ENCODE assay signal across 8 cellular contexts in the genomic region with DNA sequence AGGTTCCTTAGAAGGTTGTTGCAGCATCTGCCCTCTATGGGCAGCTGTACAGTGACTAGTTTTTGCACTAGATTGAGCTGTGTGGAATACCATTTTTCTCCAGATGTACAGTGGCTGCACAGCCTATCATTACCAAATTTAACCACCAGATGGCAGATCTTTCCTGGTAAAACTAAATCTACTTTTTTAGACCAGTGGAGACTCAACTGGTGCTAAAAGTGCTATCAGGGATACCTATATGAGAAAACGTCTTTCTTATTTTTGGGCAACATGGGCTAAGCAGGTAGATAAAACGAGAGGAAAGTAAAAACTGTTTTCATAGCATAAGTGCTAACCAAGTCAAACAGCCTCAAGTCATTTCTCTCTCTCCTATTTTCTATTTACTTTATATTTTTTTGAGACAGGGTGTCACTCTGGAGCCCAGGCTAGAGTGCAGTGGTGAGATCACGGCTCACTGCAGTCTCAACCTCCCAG. TPM values are rescaled to one million over a fixed set of nuclear protein-coding genes. Genes with fewer than 3 reads are reported as not detected.
A peak's percentile ranks its signal among the peaks of the same experiment; 100 is the strongest.
DNase-seq lines count a peak whose midpoint lies in the region; ATAC-seq and TF ChIP-seq lines count a peak whose summit lies in the region.

No MANE protein-coding gene starts in this region.

- no peak overlapping the region for H3K4me3 Mint-ChIP-seq in stimulated activated memory B cell treated with anti-CD40 and anti-IgM and Interleukin-4, amounts not matched to agents 10 μg/mL and 1 μg/mL and 100 μg/mL, for 72 hours
- no peak overlapping the region for H3K4me3 Mint-ChIP-seq in activated T-helper 1 cell treated with anti-CD3 and anti-CD28 coated beads, Interleukin-12 subunit alpha, Interleukin-12 subunit beta, Interleukin-2, Interleukin-4 antibody, amounts not matched to agents 30 ng/mL and 10 ng/mL and 1 ng/mL, durations not matched to agents 14 hours and 24 hours and 36 hours

- peak; percentile 60 for ATAC-seq in GM19025 (IDR thresholded peaks at IDR 0.05; ENCODE audit: low read depth, unreplicated experiment)
- ATAC-seq in HG03432 (IDR thresholded peaks at IDR 0.05; ENCODE audit: unreplicated experiment), result peak; percentile 81
- peak; percentile 71 for ATAC-seq in stimulated activated memory B cell treated with anti-CD40 and anti-IgM and Interleukin-4, amounts not matched to agents 10 μg/mL and 1 μg/mL and 100 μg/mL, for 72 hours

- intact Hi-C loops in activated T-helper 1 cell treated with anti-CD3 and anti-CD28 coated beads, Interleukin-12 subunit alpha, Interleukin-12 subunit beta, Interleukin-2, Interleukin-4 antibody, amounts not matched to agents 30 ng/mL and 10 ng/mL and 1 ng/mL, durations not matched to agents 14 hours and 24 hours and 36 hours (cut with micrococcal nuclease), result loop anchor here (1.0 kb wide), 3 partner anchors 400 to 1085 kb away; no protein-coding TSS in a partner anchor

- H3K36me3 Mint-ChIP-seq in stimulated activated memory B cell treated with anti-CD40 and anti-IgM and Interleukin-4, amounts not matched to agents 10 μg/mL and 1 μg/mL and 100 μg/mL, for 72 hours, result no peaks in the 10 kb centered on the region
- H3K36me3 Mint-ChIP-seq in activated T-helper 1 cell treated with anti-CD3 and anti-CD28 coated beads, Interleukin-12 subunit alpha, Interleukin-12 subunit beta, Interleukin-2, Interleukin-4 antibody, amounts not matched to agents 30 ng/mL and 10 ng/mL and 1 ng/mL, durations not matched to agents 14 hours and 24 hours and 36 hours (ENCODE audit: low read depth), result no peaks in the 10 kb centered on the region

- H3K9me3 Mint-ChIP-seq in stimulated activated memory B cell treated with anti-CD40 and anti-IgM and Interleukin-4, amounts not matched to agents 10 μg/mL and 1 μg/mL and 100 μg/mL, for 72 hours, result no peaks in the 10 kb centered on the region
- no peaks in the 10 kb centered on the region for H3K9me3 Mint-ChIP-seq in activated T-helper 1 cell treated with anti-CD3 and anti-CD28 coated beads, Interleukin-12 subunit alpha, Interleukin-12 subunit beta, Interleukin-2, Interleukin-4 antibody, amounts not matched to agents 30 ng/mL and 10 ng/mL and 1 ng/mL, durations not matched to agents 14 hours and 24 hours and 36 hours

- no peak overlapping the region for H3K27ac Mint-ChIP-seq in stimulated activated memory B cell treated with anti-CD40 and anti-IgM and Interleukin-4, amounts not matched to agents 10 μg/mL and 1 μg/mL and 100 μg/mL, for 72 hours
- no peak overlapping the region for H3K27ac Mint-ChIP-seq in activated T-helper 1 cell treated with anti-CD3 and anti-CD28 coated beads, Interleukin-12 subunit alpha, Interleukin-12 subunit beta, Interleukin-2, Interleukin-4 antibody, amounts not matched to agents 30 ng/mL and 10 ng/mL and 1 ng/mL, durations not matched to agents 14 hours and 24 hours and 36 hours

- DNase-seq in COLO668 (lab: John Stamatoyannopoulos, UW; ENCODE audit: unreplicated experiment), result peak; percentile 1
- peak; percentile 49 for DNase-seq in NCI-H524 treated with DMSO at 0.1 percent for 48 hours (lab: John Stamatoyannopoulos, UW)
- peak; percentile 71 for DNase-seq in astrocyte of the cerebellum (ENCODE audit: low read depth)
- peak; percentile 37 for DNase-seq in iPS-NIHi11 (ENCODE audit: low spot score)
- no peak for DNase-seq in activated T-helper 1 cell treated with anti-CD3 and anti-CD28 coated beads, Interleukin-12 subunit alpha, Interleukin-12 subunit beta, Interleukin-2, Interleukin-4 antibody, amounts not matched to agents 30 ng/mL and 10 ng/mL and 1 ng/mL, durations not matched to agents 14 hours and 24 hours and 36 hours (ENCODE audit: low spot score)

- peak; percentile 82 for TF ChIP-seq CTCF in astrocyte of the cerebellum (IDR thresholded peaks at IDR 0.05; ENCODE audit: low read depth, low read length, missing control alignments)

- no peaks in the 10 kb centered on the region for H3K27me3 Mint-ChIP-seq in stimulated activated memory B cell treated with anti-CD40 and anti-IgM and Interleukin-4, amounts not matched to agents 10 μg/mL and 1 μg/mL and 100 μg/mL, for 72 hours
- peaks cover 3% of the 10 kb centered on the region for H3K27me3 Mint-ChIP-seq in activated T-helper 1 cell treated with anti-CD3 and anti-CD28 coated beads, Interleukin-12 subunit alpha, Interleukin-12 subunit beta, Interleukin-2, Interleukin-4 antibody, amounts not matched to agents 30 ng/mL and 10 ng/mL and 1 ng/mL, durations not matched to agents 14 hours and 24 hours and 36 hours (ENCODE audit: insufficient read depth)

- no peak overlapping the region for H3K4me3 ChIP-seq in astrocyte of the cerebellum (ENCODE audit: low read depth, low read length)

- no peaks in the 10 kb centered on the region for H3K4me1 Mint-ChIP-seq in stimulated activated memory B cell treated with anti-CD40 and anti-IgM and Interleukin-4, amounts not matched to agents 10 μg/mL and 1 μg/mL and 100 μg/mL, for 72 hours
- H3K4me1 Mint-ChIP-seq in activated T-helper 1 cell treated with anti-CD3 and anti-CD28 coated beads, Interleukin-12 subunit alpha, Interleukin-12 subunit beta, Interleukin-2, Interleukin-4 antibody, amounts not matched to agents 30 ng/mL and 10 ng/mL and 1 ng/mL, durations not matched to agents 14 hours and 24 hours and 36 hours (ENCODE audit: low read depth), result no peaks in the 10 kb centered on the region

- in situ Hi-C loops in astrocyte of the cerebellum (cut with HindIII; ENCODE audit: low sequenced_read_pairs), result no loop called here

RNA-seq across cellular contexts. Expression of a gene that starts 21.2 kb away (rescaled TPM):
- total RNA-seq in activated T-helper 1 cell treated with anti-CD3 and anti-CD28 coated beads, Interleukin-12 subunit alpha, Interleukin-12 subunit beta, Interleukin-2, Interleukin-4 antibody, amounts not matched to agents 30 ng/mL and 10 ng/mL and 1 ng/mL, durations not matched to agents 14 hours and 24 hours and 36 hours, result not detected in 2 replicates

RNA-seq across cellular contexts. Expression of a gene that starts 55.1 kb away (rescaled TPM):
- not detected in 2 replicates for total RNA-seq in activated T-helper 1 cell treated with anti-CD3 and anti-CD28 coated beads, Interleukin-12 subunit alpha, Interleukin-12 subunit beta, Interleukin-2, Interleukin-4 antibody, amounts not matched to agents 30 ng/mL and 10 ng/mL and 1 ng/mL, durations not matched to agents 14 hours and 24 hours and 36 hours
